ENCODE assay signal across 1 cellular context in the genomic region with DNA sequence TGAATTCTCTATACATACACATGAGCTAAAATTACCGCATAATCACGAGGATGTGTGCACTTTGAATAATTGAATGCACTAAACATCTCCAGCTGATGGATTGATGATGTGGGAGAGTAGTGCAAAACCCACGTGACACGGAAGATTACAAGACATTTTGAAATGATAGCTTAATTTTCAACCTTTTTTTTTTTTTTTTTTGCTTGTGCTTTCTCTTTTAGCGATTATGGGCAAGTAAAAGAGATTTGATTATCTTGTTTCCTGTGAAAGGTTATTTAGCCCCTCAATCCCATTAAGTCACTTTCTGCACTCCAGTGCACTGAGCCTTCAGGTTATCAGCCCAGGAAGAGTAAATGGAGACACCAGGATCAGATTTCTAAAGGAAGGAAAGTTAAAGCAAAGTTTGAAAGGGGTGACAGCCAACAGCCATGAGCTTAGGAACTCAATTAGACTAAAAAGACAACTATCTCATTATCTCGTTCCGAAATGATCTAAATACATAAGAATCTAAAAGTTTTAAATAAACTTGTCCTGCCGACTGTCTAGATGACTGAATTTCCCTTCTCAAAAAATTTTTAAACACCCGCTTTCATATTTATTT.
TF ChIP-seq lines count a peak whose summit lies in the region.

No MANE protein-coding gene starts in this region.

TF ChIP-seq in K562, 482 proteins besides CTCF, POLR2A, EP300 and RAD21:
- TF ChIP-seq, protein P1, sequence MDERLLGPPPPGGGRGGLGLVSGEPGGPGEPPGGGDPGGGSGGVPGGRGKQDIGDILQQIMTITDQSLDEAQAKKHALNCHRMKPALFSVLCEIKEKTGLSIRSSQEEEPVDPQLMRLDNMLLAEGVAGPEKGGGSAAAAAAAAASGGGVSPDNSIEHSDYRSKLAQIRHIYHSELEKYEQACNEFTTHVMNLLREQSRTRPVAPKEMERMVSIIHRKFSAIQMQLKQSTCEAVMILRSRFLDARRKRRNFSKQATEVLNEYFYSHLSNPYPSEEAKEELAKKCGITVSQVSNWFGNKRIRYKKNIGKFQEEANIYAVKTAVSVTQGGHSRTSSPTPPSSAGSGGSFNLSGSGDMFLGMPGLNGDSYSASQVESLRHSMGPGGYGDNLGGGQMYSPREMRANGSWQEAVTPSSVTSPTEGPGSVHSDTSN (CRISPR knock-in tag; IDR thresholded peaks at IDR 0.05; ENCODE audit: low read depth): no peak
- TF ChIP-seq, protein P1 (tag; conservative IDR thresholded peaks at IDR 0.05; ENCODE audit: low read depth): 0 out of 2 replicates have a peak, but pooled peaks have one; percentile 28
- TF ChIP-seq ZSCAN32 (CRISPR knock-in tag; IDR thresholded peaks at IDR 0.05) (no peak), MEIS2 (IDR thresholded peaks at IDR 0.05; ENCODE audit: partially characterized antibody) (peak; percentile 32)
